ENCODE assay signal across 1 cellular context in the genomic region with DNA sequence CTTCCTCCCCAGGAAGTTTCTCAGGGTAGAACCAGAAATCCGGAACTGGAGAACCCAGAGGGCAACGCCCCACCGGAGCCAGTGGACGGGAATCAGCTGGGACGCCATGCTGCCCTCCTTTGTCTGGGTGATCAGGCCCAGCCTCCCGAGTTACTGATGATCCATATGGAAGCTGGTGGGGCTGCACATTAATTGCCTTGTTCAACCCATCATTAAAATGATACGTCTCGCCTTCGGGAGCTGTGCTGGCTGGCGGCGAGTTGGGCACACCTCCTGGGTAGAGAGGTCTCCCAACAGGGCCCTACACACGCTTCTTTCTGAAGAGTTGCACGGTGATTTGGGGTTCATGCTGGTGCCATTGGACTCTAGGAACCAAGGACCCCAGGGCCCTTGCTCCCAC.
TF ChIP-seq lines count a peak whose summit lies in the region.

No MANE protein-coding gene starts in this region.

TF ChIP-seq in SK-N-SH, 30 proteins besides CTCF, POLR2A, EP300 and RAD21 (continued from another document):
- no peak for TF ChIP-seq FOXJ3 (CRISPR knock-in tag; IDR thresholded peaks at IDR 0.05)
- no peak for TF ChIP-seq MEF2A (IDR thresholded peaks at IDR 0.05; ENCODE audit: borderline replicate concordance, low read depth)
- TF ChIP-seq FOXM1 (IDR thresholded peaks at IDR 0.05; ENCODE audit: low read depth), result no peak
- TF ChIP-seq, protein P1, sequence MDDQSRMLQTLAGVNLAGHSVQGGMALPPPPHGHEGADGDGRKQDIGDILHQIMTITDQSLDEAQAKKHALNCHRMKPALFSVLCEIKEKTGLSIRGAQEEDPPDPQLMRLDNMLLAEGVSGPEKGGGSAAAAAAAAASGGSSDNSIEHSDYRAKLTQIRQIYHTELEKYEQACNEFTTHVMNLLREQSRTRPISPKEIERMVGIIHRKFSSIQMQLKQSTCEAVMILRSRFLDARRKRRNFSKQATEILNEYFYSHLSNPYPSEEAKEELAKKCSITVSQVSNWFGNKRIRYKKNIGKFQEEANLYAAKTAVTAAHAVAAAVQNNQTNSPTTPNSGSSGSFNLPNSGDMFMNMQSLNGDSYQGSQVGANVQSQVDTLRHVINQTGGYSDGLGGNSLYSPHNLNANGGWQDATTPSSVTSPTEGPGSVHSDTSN (IDR thresholded peaks at IDR 0.05), result no peak
